ENCODE assay signal across 1 cellular context in the genomic region with DNA sequence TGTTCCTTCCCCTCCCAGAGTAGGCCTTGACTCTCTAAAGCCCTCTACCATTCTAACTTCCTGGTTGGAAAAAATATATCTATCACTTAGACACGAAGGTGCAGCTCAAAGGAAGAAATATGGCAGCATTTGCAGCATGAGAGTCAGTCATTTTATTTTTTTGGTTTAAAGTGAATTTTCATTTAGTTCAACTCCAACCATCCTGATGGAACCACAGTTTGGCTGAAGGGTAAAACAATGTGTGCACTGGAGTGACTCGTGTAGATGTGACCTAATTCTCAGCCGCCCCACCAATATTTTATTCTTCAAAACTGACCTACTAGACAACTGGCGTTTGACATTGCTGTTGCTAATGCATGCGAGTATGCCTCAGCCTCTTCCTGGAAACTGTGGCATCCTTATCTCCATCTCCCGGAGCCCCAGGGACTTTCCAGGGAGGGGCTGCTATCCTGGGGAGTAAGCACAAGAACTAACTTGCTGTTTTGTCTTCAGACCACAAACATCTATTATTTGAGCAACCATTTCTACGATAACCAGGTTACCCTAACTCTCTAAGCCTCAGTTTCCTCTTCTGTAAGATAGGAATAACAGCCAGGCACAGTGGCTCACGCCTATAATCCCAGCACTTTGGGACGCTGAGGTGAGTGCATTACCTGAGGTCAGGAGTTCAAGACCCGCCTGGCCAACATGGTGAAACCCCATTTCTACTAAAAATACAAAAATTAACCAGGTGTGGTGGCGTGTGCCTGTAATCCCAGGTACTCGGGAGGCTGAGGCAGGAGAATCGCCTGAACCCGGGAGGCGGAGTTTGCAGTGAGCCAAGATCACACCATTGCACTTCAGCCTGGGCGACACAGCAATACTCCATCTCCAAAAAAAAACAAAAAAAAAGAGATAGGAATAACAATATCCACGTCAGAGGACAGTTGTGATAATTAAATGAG.
TF ChIP-seq lines count a peak whose summit lies in the region.

No MANE protein-coding gene starts in this region.

TF ChIP-seq in K562, 482 proteins besides CTCF, POLR2A, EP300 and RAD21 (continued from another document and continues in another):
- TF ChIP-seq, protein P1, sequence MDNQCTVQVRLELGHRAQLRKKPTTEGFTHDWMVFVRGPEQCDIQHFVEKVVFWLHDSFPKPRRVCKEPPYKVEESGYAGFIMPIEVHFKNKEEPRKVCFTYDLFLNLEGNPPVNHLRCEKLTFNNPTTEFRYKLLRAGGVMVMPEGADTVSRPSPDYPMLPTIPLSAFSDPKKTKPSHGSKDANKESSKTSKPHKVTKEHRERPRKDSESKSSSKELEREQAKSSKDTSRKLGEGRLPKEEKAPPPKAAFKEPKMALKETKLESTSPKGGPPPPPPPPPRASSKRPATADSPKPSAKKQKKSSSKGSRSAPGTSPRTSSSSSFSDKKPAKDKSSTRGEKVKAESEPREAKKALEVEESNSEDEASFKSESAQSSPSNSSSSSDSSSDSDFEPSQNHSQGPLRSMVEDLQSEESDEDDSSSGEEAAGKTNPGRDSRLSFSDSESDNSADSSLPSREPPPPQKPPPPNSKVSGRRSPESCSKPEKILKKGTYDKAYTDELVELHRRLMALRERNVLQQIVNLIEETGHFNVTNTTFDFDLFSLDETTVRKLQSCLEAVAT (IDR thresholded peaks at IDR 0.05): peak in 1 of 2 experiments; percentile 13; a peak in 1 of 4 replicates
- TF ChIP-seq SRF (CRISPR knock-in tag; IDR thresholded peaks at IDR 0.05) (peak in 1 of 2 experiments; percentile 77; a peak in 1 of 4 replicates), TFAM (CRISPR knock-in tag; conservative IDR thresholded peaks at IDR 0.05) (no peak), L3MBTL2 (IDR thresholded peaks at IDR 0.05) (peak; percentile 84), POLR2AphosphoS2 (IDR thresholded peaks at IDR 0.05; ENCODE audit: low read length) (no peak), ZBTB7A (IDR thresholded peaks at IDR 0.05; ENCODE audit: borderline replicate concordance, control insufficient read depth, low read depth, low read length) (peak; percentile 41; the same call in 1 of the 2 replicates), TEAD2 (tag; IDR thresholded peaks at IDR 0.05) (0 out of 2 replicates have a peak, but pooled peaks have one; percentile 18), MEIS2 (IDR thresholded peaks at IDR 0.05; ENCODE audit: partially characterized antibody) (peak; percentile 58), OTX1 (CRISPR knock-in tag; IDR thresholded peaks at IDR 0.05) (0 out of 2 replicates have a peak, but pooled peaks have one; percentile 40), ELF1 (tag; IDR thresholded peaks at IDR 0.05) (peak; percentile 81), KLF13 (tag; IDR thresholded peaks at IDR 0.05; ENCODE audit: borderline replicate concordance, low read depth) (0 out of 2 replicates have a peak, but pooled peaks have one; percentile 30), FOSL1 (tag; conservative IDR thresholded peaks at IDR 0.05) (peak; percentile 64), FOXA1 (IDR thresholded peaks at IDR 0.05; ENCODE audit: borderline replicate concordance) (no peak), MTA3 (IDR thresholded peaks at IDR 0.05; ENCODE audit: borderline replicate concordance) (peak; percentile 66; the same call in 1 of the 2 replicates), ADNP (tag; IDR thresholded peaks at IDR 0.05) (peak; percentile 78; the same call in 1 of the 2 replicates), DMBX1 (CRISPR knock-in tag; IDR thresholded peaks at IDR 0.05; ENCODE audit: borderline replicate concordance) (peak; percentile 66; the same call in 1 of the 2 replicates), SUPT5H (IDR thresholded peaks at IDR 0.05) (no peak), CXXC5 (CRISPR knock-in tag; IDR thresholded peaks at IDR 0.05) (peak; percentile 53), HDAC2 (IDR thresholded peaks at IDR 0.05) (peak; percentile 87), NR2C2 (CRISPR knock-in tag; IDR thresholded peaks at IDR 0.05) (no peak), NR2C2 (tag; IDR thresholded peaks at IDR 0.05) (peak; percentile 73), GATAD2B (IDR thresholded peaks at IDR 0.05; ENCODE audit: borderline replicate concordance) (peak; percentile 71; the same call in 1 of the 2 replicates), SMAD4 (CRISPR knock-in tag; conservative IDR thresholded peaks at IDR 0.05) (peak; percentile 63; the same call in 1 of the 2 replicates), NFRKB (IDR thresholded peaks at IDR 0.05; ENCODE audit: low read depth) (peak; percentile 41; the same call in 1 of the 2 replicates), SP1 (CRISPR knock-in tag; IDR thresholded peaks at IDR 0.05) (0 out of 2 replicates have a peak, but pooled peaks have one; percentile 23), ZNF12 (CRISPR knock-in tag; IDR thresholded peaks at IDR 0.05) (peak; percentile 43; the same call in 1 of the 2 replicates), ZNF77 (CRISPR knock-in tag; IDR thresholded peaks at IDR 0.05) (no peak), SMARCC2 (IDR thresholded peaks at IDR 0.05; ENCODE audit: low read depth) (peak; percentile 30; the same call in 1 of the 2 replicates), ATF7 (IDR thresholded peaks at IDR 0.05) (0 out of 2 replicates have a peak, but pooled peaks have one; percentile 57), GABPA (tag; conservative IDR thresholded peaks at IDR 0.05; ENCODE audit: low read depth) (peak; percentile 59), ETV1 (tag; conservative IDR thresholded peaks at IDR 0.05; ENCODE audit: low read depth) (peak; percentile 68), MBD2 (IDR thresholded peaks at IDR 0.05; ENCODE audit: borderline replicate concordance, low read depth) (0 out of 2 replicates have a peak, but pooled peaks have one; percentile 38), CBFA2T2 (conservative IDR thresholded peaks at IDR 0.05) (peak; percentile 18; the same call in 1 of the 2 replicates), ZNF766 (CRISPR knock-in tag; conservative IDR thresholded peaks at IDR 0.05) (peak; percentile 42; the same call in 1 of the 2 replicates), ESRRA (IDR thresholded peaks at IDR 0.05; ENCODE audit: borderline replicate concordance, low read depth) (peak; percentile 25; the same call in 1 of the 2 replicates), FOXK2 (conservative IDR thresholded peaks at IDR 0.05 in 1 of 2, IDR thresholded peaks at IDR 0.05 in 1 of 2; ENCODE audit: low read depth in 2 of 2) (peak; percentile 56 to 64; a peak in 3 of 4 replicates), CBX5 (IDR thresholded peaks at IDR 0.05; ENCODE audit: borderline replicate concordance, low read depth) (no peak), HDAC1 (IDR thresholded peaks at IDR 0.05) (peak in 1 of 2 experiments; percentile 62; a peak in 1 of 4 replicates), NR1H2 (CRISPR knock-in tag; IDR thresholded peaks at IDR 0.05) (no peak), ZKSCAN1 (IDR thresholded peaks at IDR 0.05; ENCODE audit: low read depth, low read length) (peak; percentile 75), PHB2 (IDR thresholded peaks at IDR 0.05; ENCODE audit: low read depth) (0 out of 2 replicates have a peak, but pooled peaks have one; percentile 27), ZKSCAN3 (CRISPR knock-in tag; IDR thresholded peaks at IDR 0.05) (no peak), BACH1 (tag; IDR thresholded peaks at IDR 0.05) (peak; percentile 74), PURB (CRISPR knock-in tag; IDR thresholded peaks at IDR 0.05; ENCODE audit: low read depth) (no peak), SREBF1 (IDR thresholded peaks at IDR 0.05; ENCODE audit: borderline replicate concordance, low read depth, low read length) (no peak), ZEB2 (IDR thresholded peaks at IDR 0.05) (peak; percentile 78; the same call in 1 of the 2 replicates), NEUROD1 (IDR thresholded peaks at IDR 0.05; ENCODE audit: borderline replicate concordance, low read depth, low read length, partially characterized antibody) (peak; percentile 47), NR4A1 (CRISPR knock-in tag; IDR thresholded peaks at IDR 0.05) (no peak), NR4A1 (tag; IDR thresholded peaks at IDR 0.05) (peak; percentile 86; the same call in 1 of the 2 replicates), TEAD1 (CRISPR knock-in tag; IDR thresholded peaks at IDR 0.05) (no peak; a peak in 1 of 4 replicates), JUND (IDR thresholded peaks at IDR 0.05; ENCODE audit: borderline replicate concordance, low read depth, low read length) (peak; percentile 74; the same call in 1 of the 2 replicates), JUND (tag; IDR thresholded peaks at IDR 0.05; ENCODE audit: borderline replicate concordance, low read depth, low read length) (peak; percentile 89; the same call in 1 of the 3 replicates), NBN (IDR thresholded peaks at IDR 0.05; ENCODE audit: low read depth) (peak; percentile 66; the same call in 1 of the 2 replicates), MECOM (CRISPR knock-in tag; IDR thresholded peaks at IDR 0.05) (peak; percentile 69)
- TF ChIP-seq, protein P2, sequence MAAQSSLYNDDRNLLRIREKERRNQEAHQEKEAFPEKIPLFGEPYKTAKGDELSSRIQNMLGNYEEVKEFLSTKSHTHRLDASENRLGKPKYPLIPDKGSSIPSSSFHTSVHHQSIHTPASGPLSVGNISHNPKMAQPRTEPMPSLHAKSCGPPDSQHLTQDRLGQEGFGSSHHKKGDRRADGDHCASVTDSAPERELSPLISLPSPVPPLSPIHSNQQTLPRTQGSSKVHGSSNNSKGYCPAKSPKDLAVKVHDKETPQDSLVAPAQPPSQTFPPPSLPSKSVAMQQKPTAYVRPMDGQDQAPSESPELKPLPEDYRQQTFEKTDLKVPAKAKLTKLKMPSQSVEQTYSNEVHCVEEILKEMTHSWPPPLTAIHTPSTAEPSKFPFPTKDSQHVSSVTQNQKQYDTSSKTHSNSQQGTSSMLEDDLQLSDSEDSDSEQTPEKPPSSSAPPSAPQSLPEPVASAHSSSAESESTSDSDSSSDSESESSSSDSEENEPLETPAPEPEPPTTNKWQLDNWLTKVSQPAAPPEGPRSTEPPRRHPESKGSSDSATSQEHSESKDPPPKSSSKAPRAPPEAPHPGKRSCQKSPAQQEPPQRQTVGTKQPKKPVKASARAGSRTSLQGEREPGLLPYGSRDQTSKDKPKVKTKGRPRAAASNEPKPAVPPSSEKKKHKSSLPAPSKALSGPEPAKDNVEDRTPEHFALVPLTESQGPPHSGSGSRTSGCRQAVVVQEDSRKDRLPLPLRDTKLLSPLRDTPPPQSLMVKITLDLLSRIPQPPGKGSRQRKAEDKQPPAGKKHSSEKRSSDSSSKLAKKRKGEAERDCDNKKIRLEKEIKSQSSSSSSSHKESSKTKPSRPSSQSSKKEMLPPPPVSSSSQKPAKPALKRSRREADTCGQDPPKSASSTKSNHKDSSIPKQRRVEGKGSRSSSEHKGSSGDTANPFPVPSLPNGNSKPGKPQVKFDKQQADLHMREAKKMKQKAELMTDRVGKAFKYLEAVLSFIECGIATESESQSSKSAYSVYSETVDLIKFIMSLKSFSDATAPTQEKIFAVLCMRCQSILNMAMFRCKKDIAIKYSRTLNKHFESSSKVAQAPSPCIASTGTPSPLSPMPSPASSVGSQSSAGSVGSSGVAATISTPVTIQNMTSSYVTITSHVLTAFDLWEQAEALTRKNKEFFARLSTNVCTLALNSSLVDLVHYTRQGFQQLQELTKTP (IDR thresholded peaks at IDR 0.05; ENCODE audit: low read depth in 1 of 2, partially characterized antibody in 2 of 2): peak in 1 of 2 experiments; percentile 13
- TF ChIP-seq, protein P3, sequence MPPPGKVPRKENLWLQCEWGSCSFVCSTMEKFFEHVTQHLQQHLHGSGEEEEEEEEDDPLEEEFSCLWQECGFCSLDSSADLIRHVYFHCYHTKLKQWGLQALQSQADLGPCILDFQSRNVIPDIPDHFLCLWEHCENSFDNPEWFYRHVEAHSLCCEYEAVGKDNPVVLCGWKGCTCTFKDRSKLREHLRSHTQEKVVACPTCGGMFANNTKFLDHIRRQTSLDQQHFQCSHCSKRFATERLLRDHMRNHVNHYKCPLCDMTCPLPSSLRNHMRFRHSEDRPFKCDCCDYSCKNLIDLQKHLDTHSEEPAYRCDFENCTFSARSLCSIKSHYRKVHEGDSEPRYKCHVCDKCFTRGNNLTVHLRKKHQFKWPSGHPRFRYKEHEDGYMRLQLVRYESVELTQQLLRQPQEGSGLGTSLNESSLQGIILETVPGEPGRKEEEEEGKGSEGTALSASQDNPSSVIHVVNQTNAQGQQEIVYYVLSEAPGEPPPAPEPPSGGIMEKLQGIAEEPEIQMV (tag; conservative IDR thresholded peaks at IDR 0.05; ENCODE audit: low read depth): peak; percentile 36; the same call in 1 of the 2 replicates
- TF ChIP-seq, protein P4, sequence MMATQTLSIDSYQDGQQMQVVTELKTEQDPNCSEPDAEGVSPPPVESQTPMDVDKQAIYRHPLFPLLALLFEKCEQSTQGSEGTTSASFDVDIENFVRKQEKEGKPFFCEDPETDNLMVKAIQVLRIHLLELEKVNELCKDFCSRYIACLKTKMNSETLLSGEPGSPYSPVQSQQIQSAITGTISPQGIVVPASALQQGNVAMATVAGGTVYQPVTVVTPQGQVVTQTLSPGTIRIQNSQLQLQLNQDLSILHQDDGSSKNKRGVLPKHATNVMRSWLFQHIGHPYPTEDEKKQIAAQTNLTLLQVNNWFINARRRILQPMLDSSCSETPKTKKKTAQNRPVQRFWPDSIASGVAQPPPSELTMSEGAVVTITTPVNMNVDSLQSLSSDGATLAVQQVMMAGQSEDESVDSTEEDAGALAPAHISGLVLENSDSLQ (IDR thresholded peaks at IDR 0.05): peak; percentile 64
- TF ChIP-seq, protein P5, sequence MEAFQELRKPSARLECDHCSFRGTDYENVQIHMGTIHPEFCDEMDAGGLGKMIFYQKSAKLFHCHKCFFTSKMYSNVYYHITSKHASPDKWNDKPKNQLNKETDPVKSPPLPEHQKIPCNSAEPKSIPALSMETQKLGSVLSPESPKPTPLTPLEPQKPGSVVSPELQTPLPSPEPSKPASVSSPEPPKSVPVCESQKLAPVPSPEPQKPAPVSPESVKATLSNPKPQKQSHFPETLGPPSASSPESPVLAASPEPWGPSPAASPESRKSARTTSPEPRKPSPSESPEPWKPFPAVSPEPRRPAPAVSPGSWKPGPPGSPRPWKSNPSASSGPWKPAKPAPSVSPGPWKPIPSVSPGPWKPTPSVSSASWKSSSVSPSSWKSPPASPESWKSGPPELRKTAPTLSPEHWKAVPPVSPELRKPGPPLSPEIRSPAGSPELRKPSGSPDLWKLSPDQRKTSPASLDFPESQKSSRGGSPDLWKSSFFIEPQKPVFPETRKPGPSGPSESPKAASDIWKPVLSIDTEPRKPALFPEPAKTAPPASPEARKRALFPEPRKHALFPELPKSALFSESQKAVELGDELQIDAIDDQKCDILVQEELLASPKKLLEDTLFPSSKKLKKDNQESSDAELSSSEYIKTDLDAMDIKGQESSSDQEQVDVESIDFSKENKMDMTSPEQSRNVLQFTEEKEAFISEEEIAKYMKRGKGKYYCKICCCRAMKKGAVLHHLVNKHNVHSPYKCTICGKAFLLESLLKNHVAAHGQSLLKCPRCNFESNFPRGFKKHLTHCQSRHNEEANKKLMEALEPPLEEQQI (IDR thresholded peaks at IDR 0.05): peak; percentile 61
- TF ChIP-seq, protein P6, sequence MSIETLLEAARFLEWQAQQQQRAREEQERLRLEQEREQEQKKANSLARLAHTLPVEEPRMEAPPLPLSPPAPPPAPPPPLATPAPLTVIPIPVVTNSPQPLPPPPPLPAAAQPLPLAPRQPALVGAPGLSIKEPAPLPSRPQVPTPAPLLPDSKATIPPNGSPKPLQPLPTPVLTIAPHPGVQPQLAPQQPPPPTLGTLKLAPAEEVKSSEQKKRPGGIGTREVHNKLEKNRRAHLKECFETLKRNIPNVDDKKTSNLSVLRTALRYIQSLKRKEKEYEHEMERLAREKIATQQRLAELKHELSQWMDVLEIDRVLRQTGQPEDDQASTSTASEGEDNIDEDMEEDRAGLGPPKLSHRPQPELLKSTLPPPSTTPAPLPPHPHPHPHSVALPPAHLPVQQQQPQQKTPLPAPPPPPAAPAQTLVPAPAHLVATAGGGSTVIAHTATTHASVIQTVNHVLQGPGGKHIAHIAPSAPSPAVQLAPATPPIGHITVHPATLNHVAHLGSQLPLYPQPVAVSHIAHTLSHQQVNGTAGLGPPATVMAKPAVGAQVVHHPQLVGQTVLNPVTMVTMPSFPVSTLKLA (conservative IDR thresholded peaks at IDR 0.05): peak in 1 of 2 experiments; percentile 69; a peak in 1 of 4 replicates
